ENCODE assay signal across 11 cellular contexts in the genomic region with DNA sequence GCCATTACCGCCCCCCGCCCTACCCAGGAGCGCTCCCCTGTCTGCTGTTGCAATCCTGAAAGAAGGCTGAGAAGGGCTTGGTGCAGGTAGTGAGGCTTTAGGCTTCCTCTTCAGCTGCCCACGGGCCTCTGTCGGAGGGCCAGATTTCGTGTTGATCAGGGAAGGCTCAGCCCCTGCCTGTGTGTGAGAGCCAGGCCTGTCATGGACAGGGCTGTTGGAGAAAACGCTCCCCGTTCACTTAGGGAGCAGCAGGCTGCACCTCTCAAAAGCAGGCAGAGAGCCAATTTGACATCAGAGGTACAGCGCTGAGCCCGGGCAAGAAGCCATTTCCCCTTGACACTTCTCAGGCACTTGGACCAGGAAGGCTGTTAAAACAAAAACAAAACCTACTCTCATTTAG. TPM values are rescaled to one million over a fixed set of nuclear protein-coding genes. Genes with fewer than 3 reads are reported as not detected.
DNase-seq lines count a peak whose midpoint lies in the region; ATAC-seq and TF ChIP-seq lines count a peak whose summit lies in the region.
"Had no signal": no experiment of that assay in that cellular context is flagged by ENCODE, and none has a peak within 500 bp of the region (broad histone marks: within the 10 kb centered on the region; RNA-seq: fewer than 3 reads in every experiment).

No MANE protein-coding gene starts in this region.

- H3K9me3 ChIP-seq in lower lobe of right lung, result no peaks in the 10 kb centered on the region

- no peak overlapping the region for H3K27ac Mint-ChIP-seq in nephron progenitor cell
- H3K27ac Mint-ChIP-seq: immature natural killer cell had no signal

- DNase-seq in NCI-H69 (lab: John Stamatoyannopoulos, UW) (peak; percentile 46), lower lobe of right lung (no peak), dermis blood vessel endothelial cell (no peak), nephron progenitor cell (no peak)

- no peak overlapping the region for H3K4me3 Mint-ChIP-seq in nephron progenitor cell
- H3K4me3 Mint-ChIP-seq: immature natural killer cell had no signal

- TF ChIP-seq CTCF in lower lobe of right lung (IDR thresholded peaks at IDR 0.05) (no peak), nephron progenitor cell (IDR thresholded peaks at IDR 0.05) (no peak)

- ATAC-seq in GM18907 (IDR thresholded peaks at IDR 0.05; ENCODE audit: unreplicated experiment), result peak; percentile 30
- ATAC-seq in HG02571 (IDR thresholded peaks at IDR 0.05; ENCODE audit: unreplicated experiment), result peak; percentile 25
- peak; percentile 13 to 23 for ATAC-seq in lower lobe of right lung
- ATAC-seq in HG02840 (IDR thresholded peaks at IDR 0.05; ENCODE audit: low FRiP score, unreplicated experiment), result no peak
- ATAC-seq in GM21825 (IDR thresholded peaks at IDR 0.05; ENCODE audit: unreplicated experiment), result no peak

- H3K9me3 Mint-ChIP-seq in nephron progenitor cell, result no peaks in the 10 kb centered on the region
- H3K9me3 Mint-ChIP-seq: immature natural killer cell had no signal

- H3K36me3 Mint-ChIP-seq in nephron progenitor cell (ENCODE audit: low read depth), result no peaks in the 10 kb centered on the region
- H3K36me3 Mint-ChIP-seq: immature natural killer cell had no signal

- H3K27ac ChIP-seq in lower lobe of right lung, result no peak overlapping the region

- intact Hi-C loops in lower lobe of right lung (cut with DNase I), result loop anchor here (10.0 kb wide), 1 partner anchor 473 kb away; no protein-coding TSS in a partner anchor

- H3K4me3 ChIP-seq in lower lobe of right lung, result no peak overlapping the region

- H3K27me3 ChIP-seq in lower lobe of right lung (ENCODE audit: low read depth), result no peaks in the 10 kb centered on the region

- peaks cover 16% of the 10 kb centered on the region for H3K4me1 ChIP-seq in lower lobe of right lung

- no peaks in the 10 kb centered on the region for H3K36me3 ChIP-seq in lower lobe of right lung

- H3K27me3 Mint-ChIP-seq in nephron progenitor cell (ENCODE audit: low read depth, poor library complexity), result no peaks in the 10 kb centered on the region

- peaks cover 17% of the 10 kb centered on the region for H3K4me1 Mint-ChIP-seq in nephron progenitor cell

RNA-seq across cellular contexts. Expression of a gene that starts 19.0 kb away (rescaled TPM):
- total RNA-seq in lower lobe of right lung (not detected), dermis blood vessel endothelial cell (not detected in 2 replicates)
- total RNA-seq: skeletal muscle tissue, subcutaneous adipose tissue had no signal

RNA-seq across cellular contexts. Expression of a gene that starts 35.1 kb away (rescaled TPM):
- total RNA-seq in lower lobe of right lung (not detected), dermis blood vessel endothelial cell (0.09 TPM in 1 of 2 replicates, not detected in the other)
- total RNA-seq: skeletal muscle tissue, subcutaneous adipose tissue had no signal

Comparison
In these comparisons a context has a peak if more than half of its experiments do, and no peak if none do; other contexts are left out.
1. ATAC-seq: peak in GM18907 (single experiment), HG02571 (single experiment) and lower lobe of right lung (2 of 2); none in HG02840 (single experiment) and GM21825 (single experiment).